In genomic region chr22:20530368-20531153, GRCh38 we compare ENCODE assay signal across 1 cellular context.
TF ChIP-seq lines count a peak whose summit lies in the region.

No MANE protein-coding gene starts in this region.

TF ChIP-seq in HEK293, 187 proteins besides CTCF, POLR2A, EP300 and RAD21 (continued from another document):
- TF ChIP-seq ZBTB21 (tag by site-specific recombination; IDR thresholded peaks at IDR 0.05) (no peak), ZNF121 (tag by site-specific recombination; IDR thresholded peaks at IDR 0.05) (no peak), ZNF26 (tag by site-specific recombination; IDR thresholded peaks at IDR 0.05) (no peak), ZNF157 (tag by site-specific recombination; IDR thresholded peaks at IDR 0.05) (no peak), KLF16 (tag by site-specific recombination; IDR thresholded peaks at IDR 0.05) (no peak), TSHZ1 (tag by site-specific recombination; IDR thresholded peaks at IDR 0.05; ENCODE audit: borderline replicate concordance) (no peak), ZNF785 (tag by site-specific recombination; IDR thresholded peaks at IDR 0.05) (no peak), YY1 (tag by site-specific recombination; IDR thresholded peaks at IDR 0.05) (no peak), ZNF544 (tag by site-specific recombination; IDR thresholded peaks at IDR 0.05) (no peak), GLIS2 (tag by site-specific recombination; IDR thresholded peaks at IDR 0.05) (peak; percentile 26; the same call in 1 of the 2 replicates), ZNF600 (tag by site-specific recombination; IDR thresholded peaks at IDR 0.05) (peak; percentile 62), ZNF114 (tag by site-specific recombination; IDR thresholded peaks at IDR 0.05) (no peak), WT1 (tag by site-specific recombination; IDR thresholded peaks at IDR 0.05) (peak; percentile 60), GLI2 (tag by site-specific recombination; IDR thresholded peaks at IDR 0.05; ENCODE audit: borderline replicate concordance, low read depth) (no peak)
